ENCODE assay signal across 8 cellular contexts in genomic region chr16:30095166-30096078, GRCh38. TPM values are rescaled to one million over a fixed set of nuclear protein-coding genes. Genes with fewer than 3 reads are reported as not detected.
DNase-seq lines count a peak whose midpoint lies in the region; ATAC-seq and TF ChIP-seq lines count a peak whose summit lies in the region.

No MANE protein-coding gene starts in this region.

- DNase-seq in AG08396 (ENCODE audit: low spot score) (peak; percentile 34), coronary artery (ENCODE audit: low spot score) (no peak), naive B cell (no peak), SKM-1 treated with dmso at 0.1 percent for 144 hours (lab: John Stamatoyannopoulos, UW; ENCODE audit: unreplicated experiment) (no peak)
- no peak for DNase-seq in stimulated activated CD4-positive, alpha-beta T cell treated with anti-CD3 and anti-CD28 coated beads, Interleukin-4, amount 100 ng/mL, for 1 hour
- no peak for DNase-seq in stimulated activated CD4-positive, alpha-beta T cell treated with anti-CD3 and anti-CD28 coated beads, Interleukin-4, amount 100 ng/mL, for 24 hours

- no peak for ATAC-seq in naive B cell (ENCODE audit: low read depth in 2 of 2)
- ATAC-seq in activated CD4-positive, CD25-positive, alpha-beta regulatory T cell treated with anti-CD3 and anti-CD28 coated beads, Interleukin-2, amount 50 U/mL, for 24 hours, result no peak

- no peak for TF ChIP-seq CTCF in coronary artery (IDR thresholded peaks at IDR 0.05)

- H3K27me3 Mint-ChIP-seq in IgD-negative memory B cell (no peaks in the 10 kb centered on the region), naive B cell (no peaks in the 10 kb centered on the region)

- H3K4me3 Mint-ChIP-seq in IgD-negative memory B cell, result peak overlapping the region; percentile 85 to 95 (median 90)
- peak overlapping the region; percentile 86 to 94 (median 92) for H3K4me3 Mint-ChIP-seq in naive B cell

- H3K4me1 Mint-ChIP-seq in IgD-negative memory B cell (peaks cover 15 to 24% (median 21%) of the 10 kb centered on the region in 3 donors), naive B cell (peaks cover 31 to 41% (median 34%) of the 10 kb centered on the region in 3 donors)

- H3K27ac Mint-ChIP-seq in IgD-negative memory B cell (peak overlapping the region; percentile 92 to 95 (median 94)), naive B cell (peak overlapping the region; percentile 79 to 97 (median 94))

- H3K36me3 Mint-ChIP-seq in IgD-negative memory B cell (peaks cover 7% of the 10 kb centered on the region), naive B cell (peaks cover 16 to 25% of the 10 kb centered on the region in 2 donors)

- peak overlapping the region; percentile 98 for H3K4me3 ChIP-seq in coronary artery

- peaks cover 2 to 15% (median 14%) of the 10 kb centered on the region in 3 donors for H3K9me3 Mint-ChIP-seq in IgD-negative memory B cell
- H3K9me3 Mint-ChIP-seq in naive B cell, result peaks cover 5 to 29% (median 25%) of the 10 kb centered on the region in 7 donors

- H3K27ac ChIP-seq in coronary artery, result peak overlapping the region; percentile 90 to 100

RNA-seq across cellular contexts. Expression of gene YPEL3, which starts 0.6 kb away (rescaled TPM):
- 362 TPM for polyA plus RNA-seq in IgD-negative memory B cell
- 100 to 1,000 TPM; 214 to 383 (median 284) TPM for polyA plus RNA-seq in naive B cell (ENCODE audit: low read depth in 6 of 6)

RNA-seq across cellular contexts. Expression of gene TBX6, which starts 3.7 kb away (rescaled TPM):
- polyA plus RNA-seq in IgD-negative memory B cell, result not detected
- polyA plus RNA-seq in naive B cell (ENCODE audit: low read depth in 6 of 6), result under 1 TPM; 0.18 to 0.64 (median 0.41) TPM

RNA-seq across cellular contexts. Expression of gene GDPD3, which starts 17.9 kb away (rescaled TPM):
- polyA plus RNA-seq in IgD-negative memory B cell, result not detected
- polyA plus RNA-seq in naive B cell (ENCODE audit: low read depth in 6 of 6), result under 1 TPM in 1 of 6 donors, not detected in 5; 0.31 TPM

RNA-seq across cellular contexts. Expression of gene PPP4C, which starts 19.6 kb away (rescaled TPM):
- 187 TPM for polyA plus RNA-seq in IgD-negative memory B cell
- polyA plus RNA-seq in naive B cell (ENCODE audit: low read depth in 6 of 6), result 100 to 1,000 TPM; 180 to 273 (median 206) TPM

RNA-seq across cellular contexts. Expression of gene MAPK3, which starts 27.6 kb away (rescaled TPM):
- polyA plus RNA-seq in IgD-negative memory B cell, result 8.6 TPM
- polyA plus RNA-seq in naive B cell (ENCODE audit: low read depth in 6 of 6), result 1 to 10 TPM; 5.5 to 9.2 (median 8.4) TPM
